Comparison of ENCODE assay signal across 35 cellular contexts in the genomic region with DNA sequence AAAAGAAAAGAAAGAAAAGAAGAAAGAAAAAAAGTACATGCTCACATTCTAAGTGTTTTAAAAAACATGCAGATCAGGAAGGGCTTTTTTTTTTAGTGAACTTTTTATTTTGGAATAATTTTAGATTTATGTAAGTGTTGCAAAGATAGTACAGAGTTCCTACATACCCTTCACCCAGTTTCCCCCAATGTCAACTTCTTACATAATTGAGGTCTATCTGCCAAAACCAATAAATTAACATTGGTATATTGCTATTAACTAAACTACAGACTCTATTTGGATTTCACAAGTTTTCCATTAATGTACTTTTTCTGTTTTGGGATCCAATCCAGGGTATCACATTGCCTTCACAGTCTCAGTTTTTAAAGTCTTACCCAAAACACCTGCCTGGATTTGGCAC.
"Had no signal": no experiment of that assay in that cellular context is flagged by ENCODE, and none has a peak within 500 bp of the region (broad histone marks: within the 10 kb centered on the region; RNA-seq: fewer than 3 reads in every experiment).

No MANE protein-coding gene starts in this region.

- DNase-seq: activated B cell treated with CpG ODN at 0.5 μM for 24 hours; activated CD4-positive, alpha-beta memory T cell treated with anti-CD3 and anti-CD28 coated beads for 36 hours; activated CD4-positive, alpha-beta T cell treated with anti-CD3 and anti-CD28 coated beads for 4 hours; activated CD4-positive, alpha-beta T cell treated with anti-CD3 and anti-CD28 coated beads, Interleukin-2, amount 10 ng/mL, durations not matched to agents 24 days and 14 days; activated CD4-positive, alpha-beta T cell treated with anti-CD3 and anti-CD28 coated beads, Interleukin-2, amount 50 U/mL, for 1 hour; activated CD4-positive, alpha-beta T cell treated with anti-CD3 and anti-CD28 coated beads, Interleukin-2, amount 50 U/mL, for 4 hours; activated CD4-positive, CD25-positive, alpha-beta regulatory T cell treated with anti-CD3 and anti-CD28 coated beads, Interleukin-2, amount 50 U/mL, for 72 hours; activated CD8-positive, alpha-beta memory T cell treated with anti-CD3 and anti-CD28 coated beads, Interleukin-2, amount 50 U/mL, for 4 hours; activated CD8-positive, alpha-beta T cell treated with anti-CD3 and anti-CD28 coated beads for 36 hours; activated effector memory CD4-positive, alpha-beta T cell treated with anti-CD3 and anti-CD28 coated beads, Interleukin-2, amount 50 U/mL, for 16 hours; activated gamma-delta T cell treated with Interleukin-2 at 50 U/mL for 16 hours; activated naive CD4-positive, alpha-beta T cell; activated naive CD4-positive, alpha-beta T cell treated with anti-CD3 and anti-CD28 coated beads, Interleukin-2, amount 10 ng/mL, durations not matched to agents 7 days and 5 days; activated naive CD8-positive, alpha-beta T cell treated with anti-CD3 and anti-CD28 coated beads for 36 hours; activated T-cell treated with anti-CD3 and anti-CD28 coated beads for 4 hours; activated T-cell treated with anti-CD3 and anti-CD28 coated beads, Interleukin-2, amount 50 U/mL, for 1 hour; activated T-cell treated with anti-CD3 and anti-CD28 coated beads, Interleukin-2, amount 50 U/mL, for 4 hours; activated T-cell treated with anti-CD3 and anti-CD28 coated beads, Interleukin-2, amount 50 U/mL, for 72 hours; adrenal gland; amniotic stem cell; aorta; body of pancreas; brain microvascular endothelial cell; central memory CD4-positive, alpha-beta T cell; T-cell; T-helper 2 cell; T-helper 9 cell had no signal

- H3K4me3 ChIP-seq: adrenal gland, body of pancreas, breast epithelium had no signal

- H3K9me3 Mint-ChIP-seq: activated B cell treated with CpG ODN at 0.5 μM for 24 hours; activated CD4-positive, alpha-beta T cell treated with anti-CD3 and anti-CD28 coated beads, Interleukin-2, amount 10 ng/mL, durations not matched to agents 24 days and 14 days; activated CD8-positive, alpha-beta T cell treated with anti-CD3 and anti-CD28 coated beads for 36 hours; activated naive CD4-positive, alpha-beta T cell treated with anti-CD3 and anti-CD28 coated beads, Interleukin-2, amount 10 ng/mL, durations not matched to agents 7 days and 5 days; activated naive CD4-positive, alpha-beta T cell treated with anti-CD3 and anti-CD28 coated beads, Interleukin-2, amount 50 U/mL, for 72 hours; activated T-cell treated with anti-CD3 and anti-CD28 coated beads, Interleukin-2, amount 50 U/mL, for 4 hours; activated T-cell treated with anti-CD3 and anti-CD28 coated beads, Interleukin-2, amount 50 U/mL, for 72 hours; activated T-helper 1 cell treated with anti-CD3 and anti-CD28 coated beads, Interleukin-12 subunit alpha, Interleukin-12 subunit beta, Interleukin-2, Interleukin-4 antibody, amounts not matched to agents 30 ng/mL and 10 ng/mL and 1 ng/mL, durations not matched to agents 14 hours and 24 hours and 36 hours; activated T-helper 17 cell treated with anti-CD3 and anti-CD28 coated beads, Interleukin-2, amount 50 U/mL, for 72 hours; T-helper 2 cell treated with Interferon-gamma antibody and Interleukin-4, amounts not matched to agents 5 μg/mL and 100 μg/mL, for 36 hours had no signal

- FAIRE-seq: astrocyte, TTC549 had no signal

- ATAC-seq: activated CD8-positive, alpha-beta T cell treated with anti-CD3 and anti-CD28 coated beads for 36 hours; activated naive CD4-positive, alpha-beta T cell treated with anti-CD3 and anti-CD28 coated beads, Interleukin-2, amount 50 U/mL, for 72 hours; activated T-cell treated with anti-CD3 and anti-CD28 coated beads, Interleukin-2, amount 50 U/mL, for 4 hours; activated T-cell treated with anti-CD3 and anti-CD28 coated beads, Interleukin-2, amount 50 U/mL, for 72 hours; activated T-helper 17 cell treated with anti-CD3 and anti-CD28 coated beads, Interleukin-2, amount 50 U/mL, for 72 hours; body of pancreas; T-cell had no signal

- H3K36me3 ChIP-seq: adrenal gland, brain microvascular endothelial cell, breast epithelium had no signal

- H3K4me1 Mint-ChIP-seq: activated T-helper 17 cell treated with anti-CD3 and anti-CD28 coated beads, Interleukin-2, amount 50 U/mL, for 72 hours had no signal

- H3K27ac ChIP-seq: adrenal gland, body of pancreas, brain microvascular endothelial cell, breast epithelium, VCaP had no signal

- H3K27me3 Mint-ChIP-seq: activated B cell treated with CpG ODN at 0.5 μM for 24 hours; activated CD4-positive, alpha-beta memory T cell treated with anti-CD3 and anti-CD28 coated beads for 36 hours; activated CD4-positive, alpha-beta T cell treated with anti-CD3 and anti-CD28 coated beads, Interleukin-2, amount 10 ng/mL, durations not matched to agents 24 days and 14 days; activated CD8-positive, alpha-beta T cell treated with anti-CD3 and anti-CD28 coated beads for 36 hours; activated naive CD4-positive, alpha-beta T cell treated with anti-CD3 and anti-CD28 coated beads, Interleukin-2, amount 10 ng/mL, durations not matched to agents 7 days and 5 days; activated naive CD8-positive, alpha-beta T cell treated with anti-CD3 and anti-CD28 coated beads for 36 hours; activated T-helper 17 cell treated with anti-CD3 and anti-CD28 coated beads, Interleukin-2, amount 50 U/mL, for 72 hours; T-cell had no signal

- H3K9me3 ChIP-seq: adrenal gland, body of pancreas, breast epithelium had no signal

- H3K27ac Mint-ChIP-seq: activated B cell treated with CpG ODN at 0.5 μM for 24 hours; activated CD4-positive, alpha-beta memory T cell treated with anti-CD3 and anti-CD28 coated beads for 36 hours; activated CD4-positive, alpha-beta T cell treated with anti-CD3 and anti-CD28 coated beads, Interleukin-2, amount 10 ng/mL, durations not matched to agents 24 days and 14 days; activated CD8-positive, alpha-beta T cell treated with anti-CD3 and anti-CD28 coated beads for 36 hours; activated naive CD4-positive, alpha-beta T cell treated with anti-CD3 and anti-CD28 coated beads, Interleukin-2, amount 10 ng/mL, durations not matched to agents 7 days and 5 days; activated naive CD4-positive, alpha-beta T cell treated with anti-CD3 and anti-CD28 coated beads, Interleukin-2, amount 50 U/mL, for 72 hours; activated naive CD8-positive, alpha-beta T cell treated with anti-CD3 and anti-CD28 coated beads for 36 hours; activated T-cell treated with anti-CD3 and anti-CD28 coated beads, Interleukin-2, amount 50 U/mL, for 72 hours; activated T-helper 1 cell treated with anti-CD3 and anti-CD28 coated beads, Interleukin-12 subunit alpha, Interleukin-12 subunit beta, Interleukin-2, Interleukin-4 antibody, amounts not matched to agents 30 ng/mL and 10 ng/mL and 1 ng/mL, durations not matched to agents 14 hours and 24 hours and 36 hours; activated T-helper 17 cell treated with anti-CD3 and anti-CD28 coated beads, Interleukin-2, amount 50 U/mL, for 72 hours; T-cell; T-helper 2 cell treated with Interferon-gamma antibody and Interleukin-4, amounts not matched to agents 5 μg/mL and 100 μg/mL, for 36 hours had no signal

- H3K4me1 ChIP-seq: adrenal gland, body of pancreas, breast epithelium had no signal

- H3K4me3 Mint-ChIP-seq: activated B cell treated with CpG ODN at 0.5 μM for 24 hours; activated CD4-positive, alpha-beta memory T cell treated with anti-CD3 and anti-CD28 coated beads for 36 hours; activated CD4-positive, alpha-beta T cell treated with anti-CD3 and anti-CD28 coated beads, Interleukin-2, amount 10 ng/mL, durations not matched to agents 24 days and 14 days; activated CD8-positive, alpha-beta T cell treated with anti-CD3 and anti-CD28 coated beads for 36 hours; activated naive CD4-positive, alpha-beta T cell treated with anti-CD3 and anti-CD28 coated beads, Interleukin-2, amount 10 ng/mL, durations not matched to agents 7 days and 5 days; activated naive CD8-positive, alpha-beta T cell treated with anti-CD3 and anti-CD28 coated beads for 36 hours; activated T-cell treated with anti-CD3 and anti-CD28 coated beads, Interleukin-2, amount 50 U/mL, for 4 hours; activated T-cell treated with anti-CD3 and anti-CD28 coated beads, Interleukin-2, amount 50 U/mL, for 72 hours; activated T-helper 1 cell treated with anti-CD3 and anti-CD28 coated beads, Interleukin-12 subunit alpha, Interleukin-12 subunit beta, Interleukin-2, Interleukin-4 antibody, amounts not matched to agents 30 ng/mL and 10 ng/mL and 1 ng/mL, durations not matched to agents 14 hours and 24 hours and 36 hours; activated T-helper 17 cell treated with anti-CD3 and anti-CD28 coated beads, Interleukin-2, amount 50 U/mL, for 72 hours; T-cell; T-helper 2 cell treated with Interferon-gamma antibody and Interleukin-4, amounts not matched to agents 5 μg/mL and 100 μg/mL, for 36 hours had no signal
